Comparison of ENCODE assay signal across 18 cellular contexts in the genomic region with DNA sequence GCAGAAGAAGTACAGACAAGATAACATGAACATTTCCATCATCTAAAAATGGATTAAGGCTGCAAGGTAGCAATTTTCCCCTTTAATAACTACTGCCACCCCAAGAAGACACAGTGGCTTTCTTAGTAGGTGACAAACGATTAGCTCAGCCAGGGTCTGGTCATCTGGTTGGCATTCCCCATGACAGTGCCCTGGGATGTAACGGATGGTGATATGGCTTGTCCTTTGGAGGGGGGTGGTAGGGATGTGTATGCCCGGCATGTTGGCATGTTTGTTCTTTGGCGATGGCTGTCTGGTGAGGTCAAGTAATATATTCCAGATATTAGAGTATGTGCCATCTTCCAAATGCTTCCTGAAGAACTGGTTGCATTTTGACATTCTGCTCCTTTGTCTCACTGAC.
DNase-seq lines count a peak whose midpoint lies in the region; ATAC-seq, FAIRE-seq and TF ChIP-seq lines count a peak whose summit lies in the region.
"Had no signal": no experiment of that assay in that cellular context is flagged by ENCODE, and none has a peak within 500 bp of the region (broad histone marks: within the 10 kb centered on the region; RNA-seq: fewer than 3 reads in every experiment).

No MANE protein-coding gene starts in this region.

- H3K36me3 Mint-ChIP-seq in activated CD8-positive, alpha-beta T cell treated with anti-CD3 and anti-CD28 coated beads for 36 hours (ENCODE audit: low read depth), result no peaks in the 10 kb centered on the region
- H3K36me3 Mint-ChIP-seq: CD4-positive, alpha-beta memory T cell had no signal

- peaks cover 31% of the 10 kb centered on the region for H3K27me3 Mint-ChIP-seq in activated CD8-positive, alpha-beta T cell treated with anti-CD3 and anti-CD28 coated beads for 36 hours

- ATAC-seq in Right ventricle myocardium superior (ENCODE audit: poor library complexity), result peak; percentile 35
- ATAC-seq in stimulated activated naive CD8-positive, alpha-beta T cell treated with anti-CD3 and anti-CD28 coated beads, Interleukin-15, Interleukin-2, amounts not matched to agents 100 U/mL and 50 U/mL, for 24 hours, result no peak
- ATAC-seq in activated CD8-positive, alpha-beta T cell treated with anti-CD3 and anti-CD28 coated beads for 36 hours, result no peak
- ATAC-seq: K562 had no signal

- H4K20me1 ChIP-seq in H1 (replicated peaks in 1 of 2; ENCODE audit: control insufficient read depth in 1 of 2, insufficient read depth in 2 of 2, low read length in 2 of 2), result no peaks in the 10 kb centered on the region

- H2AFZ ChIP-seq in H1 (ENCODE audit: low read length), result no peak overlapping the region

- POLR2A ChIA-PET in H1 (lab: Charles Lee; ENCODE audit: partially characterized antibody), result interaction anchor here (0.7 kb wide), 1 partner anchor 13 kb away, joined by 4 read pairs; no protein-coding TSS in a partner anchor
- POLR2A ChIA-PET in activated CD8-positive, alpha-beta T cell treated with anti-CD3 and anti-CD28 coated beads for 36 hours (lab: Charles Lee), result no interaction called here

- H2AK5ac ChIP-seq in H1 (ENCODE audit: low read depth, low read length), result peak overlapping the region; percentile 82; the same call in 1 of the 2 replicates

- TF ChIP-seq RAD21 in H1 (IDR thresholded peaks at IDR 0.05 in 1 of 2, conservative IDR thresholded peaks at IDR 0.05 in 1 of 2; ENCODE audit: low read depth in 2 of 2, low read length in 2 of 2), result no peak

- no peak overlapping the region for H3K56ac ChIP-seq in H1 (replicated peaks; ENCODE audit: insufficient read length, low read depth, low read length)

- H3K27ac Mint-ChIP-seq in activated CD8-positive, alpha-beta T cell treated with anti-CD3 and anti-CD28 coated beads for 36 hours, result no peak overlapping the region

- no peak overlapping the region for H2BK20ac ChIP-seq in H1 (ENCODE audit: low read length)

- peak overlapping the region; percentile 5 for H3K27ac ChIP-seq in angular gyrus (ENCODE audit: low read depth, low read length)
- no peak overlapping the region for H3K27ac ChIP-seq in H1 (ENCODE audit: low read depth, low read length)
- H3K27ac ChIP-seq in substantia nigra (ENCODE audit: low read depth, low read length, poor library complexity, severe bottlenecking), result peak overlapping the region; percentile 85
- H3K27ac ChIP-seq: C4-2B, GM23248 had no signal

- TF ChIP-seq CTCF in H1 (IDR thresholded peaks at IDR 0.05; ENCODE audit: control extremely low read depth in 1 of 3, insufficient read depth in 1 of 3, low read depth in 1 of 3, low read length in 3 of 3), result no peak
- no peak for TF ChIP-seq CTCF in activated CD8-positive, alpha-beta T cell treated with anti-CD3 and anti-CD28 coated beads for 36 hours (IDR thresholded peaks at IDR 0.05)

- H3K79me2 ChIP-seq in H1 (ENCODE audit: control insufficient read depth in 1 of 2, insufficient read depth in 2 of 2, low read length in 2 of 2), result no peaks in the 10 kb centered on the region

- no peak overlapping the region for H2BK5ac ChIP-seq in H1 (ENCODE audit: low read depth, low read length)

- H4K8ac ChIP-seq in H1 (ENCODE audit: extremely low read depth, insufficient read depth, low read length), result no peak overlapping the region

- no peak overlapping the region for H2BK120ac ChIP-seq in H1 (replicated peaks; ENCODE audit: low read depth, low read length)

- H4K91ac ChIP-seq in H1 (replicated peaks; ENCODE audit: insufficient read length, low read length), result no peak overlapping the region

- no peak overlapping the region for H3K18ac ChIP-seq in H1 (ENCODE audit: extremely low read depth, low read length)

- no peak for TF ChIP-seq POLR2A in H1 (IDR thresholded peaks at IDR 0.05; ENCODE audit: control extremely low read depth in 1 of 2, low read depth in 2 of 2, low read length in 2 of 2)

- H3K36me3 ChIP-seq in H1 (ENCODE audit: control insufficient read depth in 2 of 4, insufficient read depth in 4 of 4, low read length in 3 of 4), result no peaks in the 10 kb centered on the region

- no peak for DNase-seq in Right ventricle myocardium superior
- DNase-seq in cardiac septum (ENCODE audit: low spot score), result no peak
- no peak for DNase-seq in H1 (ENCODE audit: low read depth in 1 of 2, low spot score in 2 of 2)
- no peak for DNase-seq in substantia nigra (lab: John Stamatoyannopoulos, UW)
- DNase-seq in stimulated activated naive CD8-positive, alpha-beta T cell treated with anti-CD3 and anti-CD28 coated beads, Interleukin-15, Interleukin-2, amounts not matched to agents 100 U/mL and 50 U/mL, for 24 hours, result no peak
- no peak for DNase-seq in activated CD8-positive, alpha-beta T cell treated with anti-CD3 and anti-CD28 coated beads for 36 hours
- DNase-seq in GM19239 (ENCODE audit: insufficient read length, low spot score), result no peak
- DNase-seq: 8988T; CD4-positive, alpha-beta memory T cell; DMS79; GM23248; H9 had no signal

- FAIRE-seq in H1 (lab: Jason Lieb, UNC) (no peak), GM19239 (lab: Jason Lieb, UNC) (no peak)
- FAIRE-seq: G401.6, GM12892, K562 had no signal

- peaks cover 3 to 11% (median 5%) of the 10 kb centered on the region in 4 experiments; a peak in 6 of 7 replicates for H3K4me1 ChIP-seq in H1 (replicated peaks in 1 of 4; ENCODE audit: control insufficient read depth in 3 of 4, insufficient read depth in 4 of 4, low read length in 3 of 4)

- no peak overlapping the region for H3K4ac ChIP-seq in H1 (replicated peaks; ENCODE audit: insufficient read length, low read depth, low read length)

- H3K4me3 ChIP-seq in H1 (ENCODE audit: extremely low read depth in 1 of 4, insufficient read depth in 2 of 4, low read depth in 3 of 4, low read length in 4 of 4), result no peak overlapping the region
- H3K4me3 ChIP-seq: GM23248, K562 had no signal

- H3K4me2 ChIP-seq in H1 (ENCODE audit: insufficient read depth in 1 of 2, low read depth in 2 of 2, low read length in 2 of 2), result no peak overlapping the region

- H3K27me3 ChIP-seq in H1 (replicated peaks in 1 of 4; ENCODE audit: control insufficient read depth in 3 of 4, extremely low read depth in 1 of 4, insufficient read depth in 3 of 4, low read length in 3 of 4), result peaks cover 0 to 3% (median 0%) of the 10 kb centered on the region in 4 experiments; a peak in 2 of 7 replicates
- H3K27me3 ChIP-seq: BE2C had no signal

- no peaks in the 10 kb centered on the region; the same call in 1 of the 2 replicates for H3K79me1 ChIP-seq in H1 (ENCODE audit: low read depth, low read length)

- H3K9me3 ChIP-seq in H1 (ENCODE audit: insufficient read depth in 2 of 2, low read depth in 1 of 2, low read length in 1 of 2), result no peaks in the 10 kb centered on the region
- H3K9me3 ChIP-seq: BE2C had no signal

- H3K23me2 ChIP-seq in H1 (ENCODE audit: low read depth, low read length), result no peaks in the 10 kb centered on the region; the same call in 1 of the 2 replicates

- intact Hi-C loops in Right ventricle myocardium superior (cut with DNase I) (no loop called here), cardiac septum (cut with DNase I) (no loop called here)
- intact Hi-C loops in activated CD8-positive, alpha-beta T cell treated with anti-CD3 and anti-CD28 coated beads for 36 hours (cut with micrococcal nuclease), result no loop called here

- H3K4me3 Mint-ChIP-seq in activated CD8-positive, alpha-beta T cell treated with anti-CD3 and anti-CD28 coated beads for 36 hours, result no peak overlapping the region
- H3K4me3 Mint-ChIP-seq: CD4-positive, alpha-beta memory T cell had no signal

- no peak overlapping the region for H4K5ac ChIP-seq in H1 (ENCODE audit: insufficient read length, low read depth, low read length)

- H3K9me3 Mint-ChIP-seq in activated CD8-positive, alpha-beta T cell treated with anti-CD3 and anti-CD28 coated beads for 36 hours, result no peaks in the 10 kb centered on the region
- H3K9me3 Mint-ChIP-seq: H9 had no signal

- H3K23ac ChIP-seq in H1 (ENCODE audit: insufficient read length), result no peak overlapping the region

- no peaks in the 10 kb centered on the region for H3K4me1 Mint-ChIP-seq in activated CD8-positive, alpha-beta T cell treated with anti-CD3 and anti-CD28 coated beads for 36 hours (ENCODE audit: low read depth)
- H3K4me1 Mint-ChIP-seq: CD4-positive, alpha-beta memory T cell had no signal

- no peak overlapping the region for H3K9ac ChIP-seq in H1 (replicated peaks in 1 of 4; ENCODE audit: extremely low read depth in 1 of 4, low read depth in 3 of 4, low read length in 3 of 4)
- H3K9ac ChIP-seq: GM23248 had no signal

- CTCF ChIA-PET in H1 (lab: Charles Lee; ENCODE audit: partially characterized antibody), result interaction anchor here (0.6 to 1.1 kb wide), 5 partner anchors 13 to 1117 kb away, joined by 3 to 4 read pairs (median 3); no protein-coding TSS in a partner anchor
- CTCF ChIA-PET in activated CD8-positive, alpha-beta T cell treated with anti-CD3 and anti-CD28 coated beads for 36 hours (lab: Charles Lee), result no interaction called here

- H2BK15ac ChIP-seq in H1 (ENCODE audit: low read length), result no peak overlapping the region

- 86% methylated on average over 4 of the region's 4 CpGs; no CpG with 5 or more reads in 1 of the 2 experiments for WGBS in H1 (ENCODE audit: extremely low coverage in 1 of 2, insufficient coverage in 1 of 2, insufficient read length in 1 of 2, insufficient replicate concordance in 2 of 2, low coverage in 1 of 2, low lambda C conversion rate in 2 of 2, missing lambda C conversion rate in 1 of 2), 2 experiments

- no peak overlapping the region for H2BK12ac ChIP-seq in H1 (ENCODE audit: low read depth, low read length)

- TF ChIP-seq EP300 in H1 (IDR thresholded peaks at IDR 0.05; ENCODE audit: borderline replicate concordance in 1 of 2, low read depth in 2 of 2, low read length in 2 of 2), result no peak

- no peak overlapping the region for H3K14ac ChIP-seq in H1 (ENCODE audit: insufficient read length)

TF ChIP-seq in H1, 55 proteins besides CTCF, POLR2A, EP300 and RAD21 (continues in another document):
- TF ChIP-seq RNF2 (IDR thresholded peaks at IDR 0.05; ENCODE audit: borderline replicate concordance, low read depth, low read length, missing control alignments, poor library complexity, severe bottlenecking) (no peak), EZH2 (IDR thresholded peaks at IDR 0.05; ENCODE audit: low read depth, low read length, severe bottlenecking) (no peak), EGR1 (IDR thresholded peaks at IDR 0.05; ENCODE audit: borderline replicate concordance, low read depth, low read length) (no peak), BCL11A (IDR thresholded peaks at IDR 0.05; ENCODE audit: low read depth in 2 of 2, low read length in 2 of 2) (no peak), FOSL1 (IDR thresholded peaks at IDR 0.05; ENCODE audit: insufficient read depth, low read depth, low read length) (no peak), SP4 (IDR thresholded peaks at IDR 0.05; ENCODE audit: low read length) (no peak), RBBP5 (IDR thresholded peaks at IDR 0.05; ENCODE audit: borderline replicate concordance, low read depth, low read length) (no peak), CBX5 (IDR thresholded peaks at IDR 0.05; ENCODE audit: low read depth, low read length) (no peak), MAFK (IDR thresholded peaks at IDR 0.05; ENCODE audit: low read depth, low read length) (no peak), MAX (IDR thresholded peaks at IDR 0.05) (no peak)
